8 cellular contexts compared by ENCODE assay signal in genomic region chr3:78659386-78659987, GRCh38.
DNase-seq lines count a peak whose midpoint lies in the region; ATAC-seq and TF ChIP-seq lines count a peak whose summit lies in the region.

No MANE protein-coding gene starts in this region.

- no peaks in the 10 kb centered on the region for H3K36me3 ChIP-seq in breast epithelium
- no peaks in the 10 kb centered on the region for H3K36me3 ChIP-seq in mesendoderm (ENCODE audit: control insufficient read depth, insufficient read depth, low read length)

- TF ChIP-seq POLR2A in NB4 (IDR thresholded peaks at IDR 0.05; ENCODE audit: extremely low read depth, insufficient read length) (no peak), breast epithelium (IDR thresholded peaks at IDR 0.05) (no peak)

- no peak overlapping the region for H2BK120ac ChIP-seq in mesendoderm (ENCODE audit: low read depth, low read length)

- H3K4ac ChIP-seq in mesendoderm (ENCODE audit: low read depth, low read length), result no peak overlapping the region

- H3K79me1 ChIP-seq in mesendoderm (ENCODE audit: low read length), result no peaks in the 10 kb centered on the region

- H3K23ac ChIP-seq in mesendoderm (ENCODE audit: low read length), result no peak overlapping the region

- H3K9ac ChIP-seq in mesendoderm (ENCODE audit: low read length), result no peak overlapping the region

- DNase-seq in stimulated activated CD4-positive, alpha-beta T cell treated with anti-CD3 and anti-CD28 coated beads, TNF-alpha, amount 100 ng/mL, for 48 hours (ENCODE audit: low read depth in 3 of 3), result peak in 2 of 3 donors; percentile 0 to 14
- no peak for DNase-seq in stimulated activated CD4-positive, alpha-beta T cell treated with anti-CD3 and anti-CD28 coated beads, Interleukin-4, amount 100 ng/mL, for 4 hours
- peak; percentile 54 for DNase-seq in NB4 (ENCODE audit: low read depth)
- DNase-seq in breast epithelium (ENCODE audit: low spot score in 2 of 2), result no peak
- DNase-seq in mesendoderm, result peak; percentile 45

- H4K8ac ChIP-seq in mesendoderm (ENCODE audit: low read depth, low read length), result no peak overlapping the region

- H3K4me1 ChIP-seq in breast epithelium (no peaks in the 10 kb centered on the region), mesendoderm (ENCODE audit: control insufficient read depth, low read depth, low read length) (no peaks in the 10 kb centered on the region)

- H3K18ac ChIP-seq in mesendoderm (ENCODE audit: low read length), result no peak overlapping the region

- H3K4me3 ChIP-seq in NB4 (ENCODE audit: low read depth, low read length) (no peak overlapping the region), breast epithelium (no peak overlapping the region), mesendoderm (ENCODE audit: low read length) (no peak overlapping the region)

- H3K56ac ChIP-seq in mesendoderm (ENCODE audit: low read length), result no peak overlapping the region

- H3K27ac ChIP-seq in breast epithelium (no peak overlapping the region), mesendoderm (ENCODE audit: low read depth, low read length) (no peak overlapping the region)

- H3K79me2 ChIP-seq in mesendoderm (ENCODE audit: control insufficient read depth, insufficient read depth, low read length), result no peaks in the 10 kb centered on the region

- intact Hi-C loops in breast epithelium (cut with DNase I; ENCODE audit: low total_unique reads), result loop anchor here (10.0 kb wide), 1 partner anchor 375 kb away; no protein-coding TSS in a partner anchor

- ATAC-seq in HG03457 (IDR thresholded peaks at IDR 0.05; ENCODE audit: unreplicated experiment) (no peak), HG03108 (IDR thresholded peaks at IDR 0.05; ENCODE audit: unreplicated experiment) (no peak), GM19467 (IDR thresholded peaks at IDR 0.05; ENCODE audit: unreplicated experiment) (no peak)

- no peak overlapping the region for H2AK5ac ChIP-seq in mesendoderm (ENCODE audit: low read length)

- no CpG with 5 or more reads among the region's 6 CpGs for WGBS in mesendoderm (ENCODE audit: extremely low coverage, insufficient coverage, low lambda C conversion rate)

- H3K27me3 ChIP-seq in breast epithelium (no peaks in the 10 kb centered on the region), mesendoderm (ENCODE audit: insufficient read depth, low read length, poor library complexity) (no peaks in the 10 kb centered on the region)

- H3K4me2 ChIP-seq in mesendoderm (ENCODE audit: low read length), result no peak overlapping the region

- H3K9me3 ChIP-seq in breast epithelium, result no peaks in the 10 kb centered on the region

- H4K5ac ChIP-seq in mesendoderm (ENCODE audit: low read length), result no peak overlapping the region

- peak; percentile 17 for TF ChIP-seq CTCF in NB4 (IDR thresholded peaks at IDR 0.05; ENCODE audit: low read depth, low read length)
- peak; percentile 44 to 58 (median 58) for TF ChIP-seq CTCF in breast epithelium (IDR thresholded peaks at IDR 0.05)

- H2BK15ac ChIP-seq in mesendoderm (replicated peaks; ENCODE audit: low read depth), result no peak overlapping the region

- H2BK5ac ChIP-seq in mesendoderm (ENCODE audit: low read length), result no peak overlapping the region

Comparison
In these comparisons a context has a peak if more than half of its experiments do, and no peak if none do; other contexts are left out.
1. DNase-seq: peak in stimulated activated CD4-positive, alpha-beta T cell treated with anti-CD3 and anti-CD28 coated beads, TNF-alpha, amount 100 ng/mL, for 48 hours (2 of 3), NB4 (single experiment) and mesendoderm (single experiment); none in stimulated activated CD4-positive, alpha-beta T cell treated with anti-CD3 and anti-CD28 coated beads, Interleukin-4, amount 100 ng/mL, for 4 hours (0 of 2) and breast epithelium (0 of 2).